8 cellular contexts compared by ENCODE assay signal in the genomic region with DNA sequence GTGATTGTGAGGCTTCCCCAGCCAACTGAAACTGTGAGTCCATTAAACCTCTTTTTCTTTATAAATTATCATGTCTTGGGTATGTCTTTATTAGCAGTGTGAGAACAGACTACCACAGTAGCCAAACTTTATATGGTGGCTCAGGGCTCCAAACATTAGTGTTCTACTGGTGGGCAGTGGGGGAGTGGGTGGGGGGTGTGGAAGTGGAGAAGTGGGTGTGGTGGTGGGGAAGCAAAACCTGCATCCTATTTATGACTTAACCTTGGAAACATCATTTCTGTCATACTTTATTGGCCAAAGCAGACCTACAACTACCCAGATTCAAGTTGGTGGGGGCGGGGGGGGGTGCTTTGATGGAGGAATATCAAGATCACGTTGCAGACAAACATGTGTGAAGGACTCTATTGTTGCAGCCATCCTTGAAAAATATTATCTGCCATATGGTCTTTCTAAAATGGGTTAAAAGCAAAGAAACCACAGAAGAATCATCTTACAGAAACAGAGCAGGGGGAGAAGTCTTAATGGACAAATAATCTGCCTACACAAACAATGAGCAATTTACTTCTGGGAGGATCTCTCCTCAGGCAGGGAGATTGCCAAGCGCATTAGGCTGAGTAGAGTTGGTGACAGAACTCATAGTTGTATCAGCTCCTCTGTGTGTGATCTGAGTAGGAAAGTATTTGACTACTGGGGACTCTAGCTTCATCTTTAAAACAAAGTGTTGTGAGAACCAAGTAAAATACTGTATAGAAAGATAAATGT. TPM values are rescaled to one million over a fixed set of nuclear protein-coding genes. Genes with fewer than 3 reads are reported as not detected.
DNase-seq lines count a peak whose midpoint lies in the region; ATAC-seq and TF ChIP-seq lines count a peak whose summit lies in the region.

No MANE protein-coding gene starts in this region.

- no peaks in the 10 kb centered on the region for H3K27me3 ChIP-seq in SJCRH30

- H3K27ac ChIP-seq in SJCRH30, result peak overlapping the region; percentile 84; the same call in 1 of the 2 replicates

- no peak for DNase-seq in activated naive CD4-positive, alpha-beta T cell treated with anti-CD3 and anti-CD28 coated beads for 36 hours
- DNase-seq in activated naive CD4-positive, alpha-beta T cell treated with Interleukin-2 at 50 U/mL for 16 hours, result no peak
- DNase-seq in SJCRH30 (peak in 1 of 2 experiments; percentile 58), fibroblast of mammary gland (ENCODE audit: low read depth) (peak; percentile 78), stromal cell of bone marrow (ENCODE audit: low read depth) (peak; percentile 61)
- DNase-seq in stimulated activated naive CD4-positive, alpha-beta T cell (lab: John Stamatoyannopoulos, UW), result no peak

- intact Hi-C loops in activated naive CD4-positive, alpha-beta T cell treated with anti-CD3 and anti-CD28 coated beads for 36 hours (cut with micrococcal nuclease), result loop anchor here (2.0 kb wide), 2 partner anchors 729 to 879 kb away; partner anchors contain the start of genes ISCU and TMEM263

- H3K4me1 ChIP-seq in SJCRH30, result peaks cover 12% of the 10 kb centered on the region

- CTCF ChIA-PET in activated naive CD4-positive, alpha-beta T cell treated with anti-CD3 and anti-CD28 coated beads for 36 hours (lab: Charles Lee), result interaction anchor here (0.5 to 6.4 kb wide), 2 partner anchors 8 to 12 kb away, joined by 3 to 39 read pairs; no protein-coding TSS in a partner anchor

- no peaks in the 10 kb centered on the region for H3K27me3 Mint-ChIP-seq in activated naive CD4-positive, alpha-beta T cell treated with anti-CD3 and anti-CD28 coated beads for 36 hours (ENCODE audit: low read depth)

- H3K36me3 ChIP-seq in SJCRH30, result peaks cover 11% of the 10 kb centered on the region

- H3K36me3 Mint-ChIP-seq in activated naive CD4-positive, alpha-beta T cell treated with anti-CD3 and anti-CD28 coated beads for 36 hours (ENCODE audit: low read depth), result peaks cover 18% of the 10 kb centered on the region

- H3K9me3 Mint-ChIP-seq in activated naive CD4-positive, alpha-beta T cell treated with anti-CD3 and anti-CD28 coated beads for 36 hours, result no peaks in the 10 kb centered on the region

- H3K4me1 Mint-ChIP-seq in activated naive CD4-positive, alpha-beta T cell treated with anti-CD3 and anti-CD28 coated beads for 36 hours (ENCODE audit: low read depth), result peaks cover 20% of the 10 kb centered on the region

- no peak for TF ChIP-seq CTCF in fibroblast of mammary gland (conservative IDR thresholded peaks at IDR 0.05; ENCODE audit: control insufficient read depth, insufficient read depth, low read depth, low read length)

- H3K4me3 ChIP-seq in SJCRH30 (peak overlapping the region; percentile 80), fibroblast of mammary gland (ENCODE audit: control insufficient read depth, low read depth, low read length) (no peak overlapping the region)

- peak overlapping the region; percentile 90 for H3K4me3 Mint-ChIP-seq in activated naive CD4-positive, alpha-beta T cell treated with anti-CD3 and anti-CD28 coated beads for 36 hours

- no peaks in the 10 kb centered on the region for H3K9me3 ChIP-seq in SJCRH30 (replicated peaks)

- ATAC-seq in GM18498 (IDR thresholded peaks at IDR 0.05; ENCODE audit: unreplicated experiment) (no peak), GM21529 (IDR thresholded peaks at IDR 0.05; ENCODE audit: unreplicated experiment) (no peak)

- H3K27ac Mint-ChIP-seq in activated naive CD4-positive, alpha-beta T cell treated with anti-CD3 and anti-CD28 coated beads for 36 hours, result peak overlapping the region; percentile 95

RNA-seq across cellular contexts. Expression of gene PWP1, which starts 1.4 kb away (rescaled TPM):
- 10 to 100 TPM; 35.0 to 37.1 TPM for total RNA-seq in activated naive CD4-positive, alpha-beta T cell treated with anti-CD3 and anti-CD28 coated beads for 36 hours
- 44.9 and 50.2 TPM in 2 replicates for total RNA-seq in SJCRH30 (2014; rRNA removed; shearing (Covaris generic))

Comparison
In these comparisons a context has a peak if more than half of its experiments do, and no peak if none do; other contexts are left out.
1. DNase-seq: peak in fibroblast of mammary gland (single experiment) and stromal cell of bone marrow (single experiment); none in activated naive CD4-positive, alpha-beta T cell treated with anti-CD3 and anti-CD28 coated beads for 36 hours (single experiment), activated naive CD4-positive, alpha-beta T cell treated with Interleukin-2 at 50 U/mL for 16 hours (single experiment) and stimulated activated naive CD4-positive, alpha-beta T cell (0 of 6).